ENCODE assay signal across 16 cellular contexts in the genomic region with DNA sequence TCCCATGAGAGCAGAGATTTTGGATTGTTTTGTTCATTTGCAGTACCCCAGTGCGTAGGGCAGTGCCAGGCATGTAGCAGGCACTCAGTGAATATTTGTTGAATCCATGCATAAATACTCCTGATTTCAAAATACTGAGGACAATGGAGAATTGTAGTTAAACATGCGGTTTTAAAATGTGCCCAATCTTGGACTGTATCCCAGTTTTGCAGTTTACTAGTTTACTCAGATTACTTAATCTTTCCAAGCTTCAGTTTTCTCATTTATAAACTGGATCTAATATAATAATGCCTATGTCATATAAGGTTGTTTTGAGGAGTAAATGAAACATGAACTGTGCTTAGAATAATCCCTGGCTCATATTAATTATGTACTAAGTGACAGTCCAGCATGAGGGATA. TPM values are rescaled to one million over a fixed set of nuclear protein-coding genes. Genes with fewer than 3 reads are reported as not detected.
DNase-seq lines count a peak whose midpoint lies in the region; ATAC-seq, FAIRE-seq and TF ChIP-seq lines count a peak whose summit lies in the region.
"Had no signal": no experiment of that assay in that cellular context is flagged by ENCODE, and none has a peak within 500 bp of the region (broad histone marks: within the 10 kb centered on the region; RNA-seq: fewer than 3 reads in every experiment).

No MANE protein-coding gene starts in this region.

- no peaks in the 10 kb centered on the region for H3K4me1 Mint-ChIP-seq in MCF 10A (ENCODE audit: insufficient read depth, unreplicated experiment)

- H3K4me1 ChIP-seq in liver (ENCODE audit: control insufficient read depth in 4 of 4, insufficient read depth in 4 of 4, low read length in 3 of 4) (peaks cover 4 to 11% (median 9%) of the 10 kb centered on the region in 4 donors), HepG2 (ENCODE audit: insufficient read depth, low read length) (peaks cover 23% of the 10 kb centered on the region), muscle layer of duodenum (ENCODE audit: control insufficient read depth in 1 of 2, insufficient read depth in 2 of 2, low read length in 2 of 2) (peaks cover 0 to 3% of the 10 kb centered on the region in 2 donors)
- H3K4me1 ChIP-seq: parathyroid adenoma had no signal

- no peak overlapping the region for H3K9ac ChIP-seq in liver (ENCODE audit: low read depth in 1 of 2, low read length in 2 of 2)
- H3K9ac ChIP-seq in HepG2 (ENCODE audit: insufficient read depth, low read depth, low read length): no peak overlapping the region
- H3K9ac ChIP-seq: parathyroid adenoma had no signal

- intact Hi-C loops in HepG2 (cut with micrococcal nuclease; ENCODE audit: unreplicated experiment) (no loop called here), MCF 10A (cut with micrococcal nuclease) (no loop called here)

- WGBS in liver: 35% methylated on average over 2 of the region's 2 CpGs
- 83% methylated on average over 2 of the region's 2 CpGs for WGBS in HepG2 (ENCODE audit: low lambda C conversion rate)

- CTCF ChIA-PET in HepG2 (lab: Yijun Ruan, JAX; ENCODE audit: low intra/inter-chr PET ratio, low total read pairs): no interaction called here
- CTCF ChIA-PET in MCF 10A (lab: Yijun Ruan, JAX): interaction anchor here (0.7 kb wide), 1 partner anchor 36 kb away, joined by 3 read pairs; no protein-coding TSS in a partner anchor

- no peak overlapping the region for H2AFZ ChIP-seq in HepG2 (ENCODE audit: low read length)
- H2AFZ ChIP-seq: parathyroid adenoma had no signal

- H3K36me3 Mint-ChIP-seq in MCF 10A (ENCODE audit: insufficient read depth, unreplicated experiment): no peaks in the 10 kb centered on the region

- no peak overlapping the region for H3K27ac Mint-ChIP-seq in MCF 10A (ENCODE audit: low read depth, unreplicated experiment)
- H3K27ac Mint-ChIP-seq: T-helper 1 cell treated with Interleukin-12 subunit alpha and Interleukin-12 subunit beta and Interleukin-4 antibody, amounts not matched to agents 30 μg/mL and 1 μg/mL, for 36 hours had no signal

- H3K4me3 Mint-ChIP-seq in MCF 10A (ENCODE audit: unreplicated experiment): no peak overlapping the region
- H3K4me3 Mint-ChIP-seq: T-helper 1 cell treated with Interleukin-12 subunit alpha and Interleukin-12 subunit beta and Interleukin-4 antibody, amounts not matched to agents 30 μg/mL and 1 μg/mL, for 36 hours had no signal

- TF ChIP-seq POLR2A in HepG2 (IDR thresholded peaks at IDR 0.05; ENCODE audit: insufficient read depth in 1 of 2, low read depth in 2 of 2, low read length in 2 of 2) (no peak), GM18505 (IDR thresholded peaks at IDR 0.05; ENCODE audit: borderline replicate concordance, extremely low read depth, insufficient read depth, insufficient read length) (no peak)

- TF ChIP-seq EP300 in HepG2 (IDR thresholded peaks at IDR 0.05; ENCODE audit: low read depth in 2 of 2, low read length in 2 of 2): no peak
- no peak for TF ChIP-seq EP300 in HepG2 (CRISPR knock-in tag; IDR thresholded peaks at IDR 0.05; ENCODE audit: borderline replicate concordance)

- no peak for TF ChIP-seq CTCF in liver (IDR thresholded peaks at IDR 0.05; ENCODE audit: low read depth, low read length, missing input control)
- no peak for TF ChIP-seq CTCF in HepG2 (CRISPR knock-in tag; IDR thresholded peaks at IDR 0.05)
- no peak for TF ChIP-seq CTCF in MCF 10A (IDR thresholded peaks at IDR 0.05; ENCODE audit: unreplicated experiment)
- no peak for TF ChIP-seq CTCF in GM13977 (IDR thresholded peaks at IDR 0.05; ENCODE audit: extremely low read depth, insufficient read depth, missing control alignments)

- H3K27me3 ChIP-seq in liver (ENCODE audit: control insufficient read depth in 4 of 4, insufficient read depth in 4 of 4, low read length in 3 of 4): no peaks in the 10 kb centered on the region
- H3K27me3 ChIP-seq in HepG2 (ENCODE audit: control insufficient read depth in 1 of 2, insufficient read depth in 2 of 2, low read length in 2 of 2): no peaks in the 10 kb centered on the region
- no peaks in the 10 kb centered on the region for H3K27me3 ChIP-seq in muscle layer of duodenum (ENCODE audit: low read depth, low read length)

- BruUV-seq in HepG2 (replicated peaks; lab: Mats Ljungman, UMichigan) (no TSS peak), MCF 10A (replicated peaks; lab: Mats Ljungman, UMichigan) (no TSS peak)

- ATAC-seq in HepG2 (no peak), GM18505 (IDR thresholded peaks at IDR 0.05; ENCODE audit: unreplicated experiment) (no peak)

- H3K27ac ChIP-seq in liver (ENCODE audit: low read depth in 1 of 2, low read length in 2 of 2) (peak overlapping the region in 1 of 2 donors; percentile 77), HepG2 (ENCODE audit: extremely low read length, insufficient read depth, low read length) (no peak overlapping the region), muscle layer of duodenum (ENCODE audit: low read length) (peak overlapping the region; percentile 8)
- H3K27ac ChIP-seq: parathyroid adenoma had no signal

- DNase-seq in HepG2 (ENCODE audit: low spot score) (no peak), MCF 10A (ENCODE audit: unreplicated experiment) (peak; percentile 71), NCI-H82 (lab: John Stamatoyannopoulos, UW) (no peak), GM13977 (ENCODE audit: low spot score) (no peak), DMS53 treated with DMSO at 0.1 percent for 48 hours (lab: John Stamatoyannopoulos, UW; ENCODE audit: unreplicated experiment) (no peak)
- DNase-seq: activated CD4-positive, alpha-beta T cell treated with anti-CD3 and anti-CD28 coated beads, Interleukin-2, amount 50 U/mL, for 4 hours; activated naive CD4-positive, alpha-beta T cell treated with Interleukin-2 at 50 U/mL for 16 hours; GDM1; OCI-M1 had no signal

- POLR2A ChIA-PET in HepG2 (lab: Yijun Ruan, JAX): no interaction called here
- POLR2A ChIA-PET in MCF 10A (lab: Yijun Ruan, JAX): interaction anchor here (0.8 to 1.3 kb wide), 2 partner anchors 9 to 81 kb away, joined by 3 to 4 read pairs; no protein-coding TSS in a partner anchor

- H3K36me3 ChIP-seq in liver (ENCODE audit: control insufficient read depth in 4 of 4, insufficient read depth in 3 of 4, low read depth in 1 of 4, low read length in 3 of 4): no peaks in the 10 kb centered on the region
- no peaks in the 10 kb centered on the region for H3K36me3 ChIP-seq in HepG2 (replicated peaks in 1 of 2; ENCODE audit: control insufficient read depth in 1 of 2, insufficient read depth in 2 of 2, low read length in 2 of 2)
- peaks cover 0 to 9% of the 10 kb centered on the region in 2 donors for H3K36me3 ChIP-seq in muscle layer of duodenum (ENCODE audit: control insufficient read depth in 1 of 2, insufficient read depth in 2 of 2, low read length in 2 of 2)

- no peaks in the 10 kb centered on the region for H3K79me2 ChIP-seq in HepG2 (ENCODE audit: insufficient read depth, low read length)
- H3K79me2 ChIP-seq: parathyroid adenoma had no signal

- in situ Hi-C loops in HepG2 (cut with HindIII; ENCODE audit: extremely low pct_ligation_motif_present, low pct_unique_long_range_greater_than_20kb) (no loop called here), GM13977 (cut with MboI; ENCODE audit: low pct_unique_long_range_greater_than_20kb, low sequenced_read_pairs, unreplicated experiment) (loop anchor here (5.0 kb wide), 1 partner anchor 83 kb away; no protein-coding TSS in a partner anchor)

- no peaks in the 10 kb centered on the region for H4K20me1 ChIP-seq in HepG2 (ENCODE audit: insufficient read depth, low read length)

- TF ChIP-seq RAD21 in liver (IDR thresholded peaks at IDR 0.05): peak; percentile 30 to 31
- no peak for TF ChIP-seq RAD21 in HepG2 (CRISPR knock-in tag; IDR thresholded peaks at IDR 0.05)

- H3K9me3 Mint-ChIP-seq in MCF 10A (ENCODE audit: unreplicated experiment): no peaks in the 10 kb centered on the region
- H3K9me3 Mint-ChIP-seq: T-helper 1 cell treated with Interleukin-12 subunit alpha and Interleukin-12 subunit beta and Interleukin-4 antibody, amounts not matched to agents 30 μg/mL and 1 μg/mL, for 36 hours had no signal

- no peak overlapping the region for H3K4me3 ChIP-seq in liver (ENCODE audit: low read depth in 1 of 3, low read length in 3 of 3)
- no peak overlapping the region for H3K4me3 ChIP-seq in HepG2 (replicated peaks in 1 of 3; ENCODE audit: insufficient read depth in 1 of 3, low read depth in 2 of 3, low read length in 3 of 3)
- H3K4me3 ChIP-seq in muscle layer of duodenum (ENCODE audit: low read depth in 1 of 2, low read length in 2 of 2): no peak overlapping the region
- H3K4me3 ChIP-seq: lung had no signal

- H3K9me3 ChIP-seq in liver (ENCODE audit: control insufficient read depth in 4 of 4, low read length in 3 of 4): no peaks in the 10 kb centered on the region
- no peaks in the 10 kb centered on the region for H3K9me3 ChIP-seq in HepG2 (ENCODE audit: low read length)
- H3K9me3 ChIP-seq in muscle layer of duodenum (ENCODE audit: control insufficient read depth in 1 of 2, low read length in 2 of 2): no peaks in the 10 kb centered on the region

- H3K4me2 ChIP-seq in HepG2 (ENCODE audit: low read depth, low read length): no peak overlapping the region

- no peak for FAIRE-seq in HepG2 (lab: Jason Lieb, UNC)
- FAIRE-seq: colon had no signal

- no peaks in the 10 kb centered on the region for H3K27me3 Mint-ChIP-seq in MCF 10A (ENCODE audit: insufficient read depth, unreplicated experiment)

RNA-seq across cellular contexts. Expression of gene RCBTB2, which starts 39.0 kb away (rescaled TPM):
- total RNA-seq in liver: 1 to 10 TPM; 5.2 to 9.0 TPM
- polyA plus RNA-seq in liver: 1 to 10 TPM; 4.1 to 5.6 TPM
- total RNA-seq in HepG2 (2016; rRNA removed; fragmentation: Illumina TruSeq; extraction: Trizol): 1.9 and 3.0 TPM in 2 replicates
- 0.26 and 0.40 TPM in 2 replicates for total RNA-seq in HepG2 (2016; cell fraction: cytosol; rRNA removed; fragmentation: Illumina TruSeq; extraction: Trizol; ENCODE audit: low read depth)
- 2.2 and 2.8 TPM in 2 replicates for total RNA-seq in HepG2 (2016; cell fraction: insoluble cytoplasmic fraction; rRNA removed; fragmentation: Illumina TruSeq; extraction: Trizol)
- total RNA-seq in HepG2 (2016; cell fraction: membrane; rRNA removed; fragmentation: Illumina TruSeq; extraction: Trizol): 0.86 and 1.1 TPM in 2 replicates
- 2.0 and 4.1 TPM in 2 replicates for total RNA-seq in HepG2 (2016; cell fraction: nucleus; rRNA removed; fragmentation: Illumina TruSeq; extraction: Trizol)
- 1.8 and 2.7 TPM in 2 replicates for polyA plus RNA-seq in HepG2 (2011; rRNA removed)
- 1.3 and 1.6 TPM in 2 replicates for polyA plus RNA-seq in HepG2 (2011; cell fraction: cytosol; rRNA removed)
- 1.8 and 2.5 TPM in 2 replicates for polyA plus RNA-seq in HepG2 (2011; cell fraction: nucleus; rRNA removed)
- 1.2 and 1.6 TPM in 2 replicates for polyA plus RNA-seq in HepG2 (2012)
- polyA plus RNA-seq in HepG2 (2016; cell fraction: cytosol; fragmentation: Illumina TruSeq; extraction: Trizol; ENCODE audit: low read depth): 0.16 and 0.17 TPM in 2 replicates
- 2.0 and 2.2 TPM in 2 replicates for polyA plus RNA-seq in HepG2 (2016; cell fraction: insoluble cytoplasmic fraction; fragmentation: Illumina TruSeq; extraction: Trizol; ENCODE audit: low read depth)
- 0.30 and 0.35 TPM in 2 replicates for polyA plus RNA-seq in HepG2 (2016; cell fraction: membrane; fragmentation: Illumina TruSeq; extraction: Trizol; ENCODE audit: low read depth)
- polyA plus RNA-seq in HepG2 (2016; cell fraction: nucleus; fragmentation: Illumina TruSeq; extraction: Trizol; ENCODE audit: insufficient read depth, low read depth): 3.2 and 3.5 TPM in 2 replicates
- 3.5 and 3.8 TPM in 2 replicates for polyA minus RNA-seq in HepG2 (2011; rRNA and poly(A)+ RNA removed; ENCODE audit: low replicate concordance)
- 1.2 and 1.4 TPM in 2 replicates for polyA minus RNA-seq in HepG2 (2011; cell fraction: cytosol; rRNA and poly(A)+ RNA removed)
- 3.1 and 4.5 TPM in 2 replicates for polyA minus RNA-seq in HepG2 (2011; cell fraction: nucleus; rRNA and poly(A)+ RNA removed)
- 2.4 TPM in 2 replicates for total RNA-seq in MCF 10A (2022)
